ENCODE assay signal across 18 cellular contexts in the genomic region with DNA sequence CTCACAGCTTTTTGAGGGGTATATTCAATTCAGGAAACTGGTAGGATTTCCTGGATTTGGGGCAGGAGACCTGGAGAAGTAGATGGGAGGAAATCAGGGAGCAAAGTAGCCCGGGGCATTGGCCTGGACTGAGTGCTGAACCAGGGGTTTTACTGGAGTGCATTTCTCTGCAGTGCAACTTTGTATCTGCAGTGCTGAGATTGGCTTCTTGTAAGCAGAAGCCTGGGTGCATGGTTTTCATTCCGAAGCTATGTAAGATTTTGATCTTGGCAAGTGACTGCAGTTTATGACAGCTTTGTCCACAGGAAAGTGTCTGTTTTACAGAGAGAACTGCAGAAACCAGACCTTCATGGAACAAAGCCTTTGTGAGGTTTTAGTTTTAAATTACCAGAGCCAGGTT.
A peak's percentile ranks its signal among the peaks of the same experiment; 100 is the strongest.
DNase-seq lines count a peak whose midpoint lies in the region; TF ChIP-seq lines count a peak whose summit lies in the region.
"Had no signal": no experiment of that assay in that cellular context is flagged by ENCODE, and none has a peak within 500 bp of the region (broad histone marks: within the 10 kb centered on the region; RNA-seq: fewer than 3 reads in every experiment).

No MANE protein-coding gene starts in this region.

- no peaks in the 10 kb centered on the region for H3K36me3 Mint-ChIP-seq in endothelial cell (ENCODE audit: low read depth, unreplicated experiment)
- H3K36me3 Mint-ChIP-seq in neural progenitor cell = no peaks in the 10 kb centered on the region
- no peaks in the 10 kb centered on the region for H3K36me3 Mint-ChIP-seq in mesothelial cell of epicardium
- H3K36me3 Mint-ChIP-seq: CD4-positive, CD25-positive, alpha-beta regulatory T cell had no signal

- H3K27me3 ChIP-seq in neural progenitor cell (no peaks in the 10 kb centered on the region), suprapubic skin (no peaks in the 10 kb centered on the region)
- H3K27me3 ChIP-seq: MG63 had no signal

- peak overlapping the region; percentile 39 for H2AFZ ChIP-seq in neural progenitor cell (replicated peaks)

- TF ChIP-seq CTCF in endothelial cell (IDR thresholded peaks at IDR 0.05; ENCODE audit: unreplicated experiment) (no peak), neural progenitor cell (IDR thresholded peaks at IDR 0.05) (no peak), mesothelial cell of epicardium (IDR thresholded peaks at IDR 0.05; ENCODE audit: unreplicated experiment) (no peak), suprapubic skin (IDR thresholded peaks at IDR 0.05) (no peak)

- no peaks in the 10 kb centered on the region for H3F3A ChIP-seq in neural progenitor cell (ENCODE audit: low read depth)

- no peaks in the 10 kb centered on the region for H3K9me3 ChIP-seq in neural progenitor cell (ENCODE audit: low read depth)
- no peaks in the 10 kb centered on the region for H3K9me3 ChIP-seq in suprapubic skin
- H3K9me3 ChIP-seq: MG63 had no signal

- H3K4me3 Mint-ChIP-seq in endothelial cell (ENCODE audit: unreplicated experiment) = no peak overlapping the region
- no peak overlapping the region for H3K4me3 Mint-ChIP-seq in neural progenitor cell
- H3K4me3 Mint-ChIP-seq in mesothelial cell of epicardium = no peak overlapping the region
- H3K4me3 Mint-ChIP-seq: CD4-positive, CD25-positive, alpha-beta regulatory T cell had no signal

- no peak for TF ChIP-seq POLR2A in suprapubic skin (IDR thresholded peaks at IDR 0.05)

- no peak overlapping the region for H3K27ac Mint-ChIP-seq in endothelial cell (ENCODE audit: unreplicated experiment)
- peak overlapping the region; percentile 38 for H3K27ac Mint-ChIP-seq in neural progenitor cell
- H3K27ac Mint-ChIP-seq in mesothelial cell of epicardium = no peak overlapping the region
- H3K27ac Mint-ChIP-seq: CD4-positive, CD25-positive, alpha-beta regulatory T cell had no signal

- peaks cover 25% of the 10 kb centered on the region for H3K4me1 Mint-ChIP-seq in endothelial cell (ENCODE audit: unreplicated experiment)
- peaks cover 3% of the 10 kb centered on the region for H3K4me1 Mint-ChIP-seq in neural progenitor cell
- H3K4me1 Mint-ChIP-seq in mesothelial cell of epicardium = no peaks in the 10 kb centered on the region
- H3K4me1 Mint-ChIP-seq: CD4-positive, CD25-positive, alpha-beta regulatory T cell had no signal

- 11% methylated on average over 2 of the region's 2 CpGs for WGBS in suprapubic skin

- H3K4me3 ChIP-seq in neural progenitor cell (no peak overlapping the region), suprapubic skin (no peak overlapping the region)
- H3K4me3 ChIP-seq: MG63 had no signal

- no peaks in the 10 kb centered on the region for H4K20me1 ChIP-seq in neural progenitor cell (ENCODE audit: low read depth)

- no peaks in the 10 kb centered on the region for H3K9me3 Mint-ChIP-seq in endothelial cell (ENCODE audit: unreplicated experiment)
- H3K9me3 Mint-ChIP-seq in neural progenitor cell = peaks cover 12% of the 10 kb centered on the region
- H3K9me3 Mint-ChIP-seq in mesothelial cell of epicardium = peaks cover 20% of the 10 kb centered on the region

- H3K27ac ChIP-seq in neural progenitor cell (no peak overlapping the region), suprapubic skin (no peak overlapping the region)
- H3K27ac ChIP-seq: KMS-11 had no signal

- peaks cover 2% of the 10 kb centered on the region for H3K27me3 Mint-ChIP-seq in endothelial cell (ENCODE audit: unreplicated experiment)
- no peaks in the 10 kb centered on the region for H3K27me3 Mint-ChIP-seq in neural progenitor cell (ENCODE audit: insufficient read depth, low read depth)
- H3K27me3 Mint-ChIP-seq in mesothelial cell of epicardium (ENCODE audit: low read depth) = no peaks in the 10 kb centered on the region
- H3K27me3 Mint-ChIP-seq: CD4-positive, CD25-positive, alpha-beta regulatory T cell had no signal

- DNase-seq in AG08395 (ENCODE audit: low spot score) (peak; percentile 10), M059J (ENCODE audit: low read depth) (peak; percentile 28), endothelial cell (ENCODE audit: low spot score) (peak; percentile 6), neural progenitor cell (ENCODE audit: low spot score) (no peak), NCI-H1417 (lab: John Stamatoyannopoulos, UW) (no peak), mesothelial cell of epicardium (ENCODE audit: low spot score in 2 of 2, unreplicated experiment in 2 of 2) (no peak), anterior cingulate cortex (lab: John Stamatoyannopoulos, UW) (no peak), suprapubic skin (ENCODE audit: low spot score in 2 of 2) (no peak)
- DNase-seq: CD4-positive, CD25-positive, alpha-beta regulatory T cell; DMS53; GOT3; MG63; NCI-H1092 treated with DMSO at 0.1 percent for 48 hours; NCI-H187; NCI-H446 treated with DMSO at 0.1 percent for 48 hours; NCI-H748 treated with DMSO at 0.1 percent for 48 hours; Right ventricle myocardium superior had no signal

- no peaks in the 10 kb centered on the region for H3K79me2 ChIP-seq in neural progenitor cell (ENCODE audit: low read depth)

- TF ChIP-seq EP300 in suprapubic skin (IDR thresholded peaks at IDR 0.05) = no peak

- H3K4me2 ChIP-seq in neural progenitor cell = no peak overlapping the region
- H3K4me2 ChIP-seq: KMS-11 had no signal

- H3K36me3 ChIP-seq in neural progenitor cell (no peaks in the 10 kb centered on the region), suprapubic skin (no peaks in the 10 kb centered on the region)
- H3K36me3 ChIP-seq: MG63 had no signal

- H3K4me1 ChIP-seq in neural progenitor cell (peaks cover 4% of the 10 kb centered on the region), suprapubic skin (no peaks in the 10 kb centered on the region)

- H3K9ac ChIP-seq in neural progenitor cell = no peak overlapping the region
- H3K9ac ChIP-seq: KMS-11 had no signal

Comparison
In these comparisons a context has a peak if more than half of its experiments do, and no peak if none do; other contexts are left out.
1. DNase-seq: peak in AG08395 (single experiment), M059J (single experiment) and endothelial cell (single experiment); none in neural progenitor cell (single experiment), NCI-H1417 (0 of 3), mesothelial cell of epicardium (0 of 2), anterior cingulate cortex (0 of 58) and suprapubic skin (0 of 2).